Comparison of ENCODE assay signal across 8 cellular contexts in the genomic region with DNA sequence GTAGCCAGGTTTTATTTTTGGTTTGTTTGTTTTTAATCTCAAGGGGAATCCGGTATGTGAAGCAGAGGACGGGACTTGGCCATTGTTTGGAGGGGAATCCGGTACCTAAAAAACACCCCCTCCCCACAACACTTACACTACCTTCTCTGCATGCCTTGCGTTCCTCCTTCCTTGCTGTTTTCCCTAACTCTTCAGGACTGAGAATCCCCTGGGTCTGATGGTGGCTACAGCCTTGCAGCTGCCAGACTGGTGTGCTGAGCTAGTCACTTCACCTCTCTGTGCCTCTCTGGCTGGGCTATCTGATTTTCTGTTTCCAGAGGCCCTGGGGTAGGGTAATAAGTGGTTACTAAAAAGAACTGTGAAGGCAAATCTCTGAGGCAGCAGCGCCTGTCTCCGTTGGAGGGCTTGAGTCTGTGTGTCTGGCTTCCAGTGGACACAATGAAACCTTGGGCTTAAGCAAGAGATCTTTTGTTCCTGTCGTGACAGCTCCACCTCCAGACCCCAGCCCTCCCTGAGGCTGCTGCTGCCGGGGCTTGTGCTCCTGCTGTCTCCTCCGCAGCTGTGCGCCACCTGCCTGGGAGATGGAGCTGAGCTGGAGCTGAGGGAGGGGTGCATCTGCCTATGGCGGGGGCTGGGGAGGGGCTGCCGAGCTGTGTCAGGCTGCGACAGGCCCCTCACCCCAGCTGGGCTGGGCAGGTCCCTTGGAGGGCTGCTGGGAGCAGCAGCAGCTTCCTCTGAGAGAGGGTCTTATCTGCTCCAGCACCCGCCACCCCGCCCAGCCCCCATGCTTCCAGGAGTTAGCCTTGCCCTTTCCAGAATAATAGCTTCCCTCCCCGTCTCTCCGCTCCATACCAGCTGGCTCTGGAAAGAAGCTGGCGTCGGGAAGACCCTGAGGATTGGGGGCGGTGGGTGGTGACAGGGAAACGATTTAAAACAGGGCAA.
DNase-seq lines count a peak whose midpoint lies in the region; ATAC-seq and TF ChIP-seq lines count a peak whose summit lies in the region.

No MANE protein-coding gene starts in this region.

- no peak for DNase-seq in GM12864 (ENCODE audit: low read depth)
- DNase-seq in NCI-H2196 treated with DMSO at 0.1 percent for 48 hours (lab: John Stamatoyannopoulos, UW; ENCODE audit: unreplicated experiment): peak; percentile 19
- no peak for DNase-seq in chondrocyte (ENCODE audit: low spot score)
- DNase-seq in SIG-M5 (lab: John Stamatoyannopoulos, UW): no peak
- no peak for DNase-seq in GDM1 (lab: John Stamatoyannopoulos, UW)
- no peak for DNase-seq in dedifferentiated amniotic fluid mesenchymal stem cell (ENCODE audit: extremely low spot score)

- no peak for TF ChIP-seq CTCF in GM12864 (IDR thresholded peaks at IDR 0.05; ENCODE audit: low read depth, low read length, missing control alignments)
- TF ChIP-seq CTCF in chondrocyte (IDR thresholded peaks at IDR 0.05): no peak

- H3K9me3 Mint-ChIP-seq in chondrocyte (ENCODE audit: low read depth): no peaks in the 10 kb centered on the region

- H3K27me3 Mint-ChIP-seq in chondrocyte (ENCODE audit: low read depth): peaks cover 6% of the 10 kb centered on the region

- H3K27ac Mint-ChIP-seq in chondrocyte (ENCODE audit: unreplicated experiment): no peak overlapping the region

- H3K4me3 ChIP-seq in GM12864 (ENCODE audit: low read depth, low read length): peak overlapping the region; percentile 34
- H3K4me3 ChIP-seq in muscle layer of duodenum (ENCODE audit: low read depth in 1 of 2, low read length in 2 of 2): peak overlapping the region; percentile 43 to 63

- H3K27ac ChIP-seq in muscle layer of duodenum (ENCODE audit: low read length): no peak overlapping the region

- peaks cover 12% of the 10 kb centered on the region for H3K4me1 Mint-ChIP-seq in chondrocyte (ENCODE audit: low read depth)

- H3K27me3 ChIP-seq in muscle layer of duodenum (ENCODE audit: low read depth, low read length): peaks cover 7% of the 10 kb centered on the region

- no peaks in the 10 kb centered on the region for H3K36me3 ChIP-seq in muscle layer of duodenum (ENCODE audit: control insufficient read depth in 1 of 2, insufficient read depth in 2 of 2, low read length in 2 of 2)

- peaks cover 0 to 8% of the 10 kb centered on the region in 2 donors for H3K4me1 ChIP-seq in muscle layer of duodenum (ENCODE audit: control insufficient read depth in 1 of 2, insufficient read depth in 2 of 2, low read length in 2 of 2)

- H3K9me3 ChIP-seq in muscle layer of duodenum (ENCODE audit: control insufficient read depth in 1 of 2, low read length in 2 of 2): no peaks in the 10 kb centered on the region

- no peaks in the 10 kb centered on the region for H3K36me3 Mint-ChIP-seq in chondrocyte (ENCODE audit: low read depth)

- peak overlapping the region; percentile 67 for H3K4me3 Mint-ChIP-seq in chondrocyte (ENCODE audit: unreplicated experiment)

- no peak for ATAC-seq in HG03571 (IDR thresholded peaks at IDR 0.05; ENCODE audit: unreplicated experiment)
